Comparison of ENCODE assay signal across 10 cellular contexts in genomic region chr4:17468638-17469221, GRCh38. TPM values are rescaled to one million over a fixed set of nuclear protein-coding genes. Genes with fewer than 3 reads are reported as not detected.
DNase-seq lines count a peak whose midpoint lies in the region; ATAC-seq, FAIRE-seq and TF ChIP-seq lines count a peak whose summit lies in the region.
"Had no signal": no experiment of that assay in that cellular context is flagged by ENCODE, and none has a peak within 500 bp of the region (broad histone marks: within the 10 kb centered on the region; RNA-seq: fewer than 3 reads in every experiment).

No MANE protein-coding gene starts in this region.

- peaks cover 0 to 7% (median 0%) of the 10 kb centered on the region in 7 donors for H3K9me3 Mint-ChIP-seq in CD14-positive monocyte
- peaks cover 4% of the 10 kb centered on the region for H3K9me3 Mint-ChIP-seq in mesothelial cell of epicardium
- H3K9me3 Mint-ChIP-seq in activated T-helper 17 cell treated with anti-CD3 and anti-CD28 coated beads, Interleukin-2, amount 50 U/mL, for 72 hours, result no peaks in the 10 kb centered on the region
- H3K9me3 Mint-ChIP-seq: stimulated activated naive CD8-positive, alpha-beta T cell treated with anti-CD3 and anti-CD28 coated beads, Interleukin-15, Interleukin-2, amounts not matched to agents 100 ng/mL and 50 ng/mL, for 24 hours had no signal

- intact Hi-C loops in CD14-positive monocyte (cut with micrococcal nuclease), result no loop called here

- TF ChIP-seq CTCF in CD14-positive monocyte (IDR thresholded peaks at IDR 0.05) (peak; percentile 72), bronchial epithelial cell (IDR thresholded peaks at IDR 0.05; ENCODE audit: insufficient read depth, low read length, severe bottlenecking) (peak; percentile 38), mesothelial cell of epicardium (IDR thresholded peaks at IDR 0.05; ENCODE audit: unreplicated experiment) (peak; percentile 95)

- DNase-seq in CD14-positive monocyte (ENCODE audit: low spot score), result no peak
- peak; percentile 10 for DNase-seq in HK-2 (ENCODE audit: unreplicated experiment)
- DNase-seq in bronchial epithelial cell (ENCODE audit: low read depth), result no peak
- DNase-seq in mesothelial cell of epicardium (ENCODE audit: low spot score in 2 of 2, unreplicated experiment in 2 of 2), result peak in 1 of 2 experiments; percentile 46
- DNase-seq: activated CD4-positive, CD25-positive, alpha-beta regulatory T cell had no signal

- no peaks in the 10 kb centered on the region for H3K36me3 Mint-ChIP-seq in CD14-positive monocyte
- H3K36me3 Mint-ChIP-seq in mesothelial cell of epicardium, result no peaks in the 10 kb centered on the region
- peaks cover 4% of the 10 kb centered on the region for H3K36me3 Mint-ChIP-seq in activated T-helper 17 cell treated with anti-CD3 and anti-CD28 coated beads, Interleukin-2, amount 50 U/mL, for 72 hours (ENCODE audit: low read depth)

- H3K4me1 Mint-ChIP-seq in CD14-positive monocyte, result no peaks in the 10 kb centered on the region
- no peaks in the 10 kb centered on the region for H3K4me1 Mint-ChIP-seq in mesothelial cell of epicardium
- H3K4me1 Mint-ChIP-seq in activated T-helper 17 cell treated with anti-CD3 and anti-CD28 coated beads, Interleukin-2, amount 50 U/mL, for 72 hours, result no peaks in the 10 kb centered on the region

- no peak for FAIRE-seq in bronchial epithelial cell (lab: Jason Lieb, UNC)

- H3K27me3 ChIP-seq in bronchial epithelial cell (ENCODE audit: control insufficient read depth, insufficient read depth, low read length), result no peaks in the 10 kb centered on the region

- H3K27me3 Mint-ChIP-seq in CD14-positive monocyte (ENCODE audit: low read depth in 3 of 3) (no peaks in the 10 kb centered on the region), mesothelial cell of epicardium (ENCODE audit: low read depth) (peaks cover 11% of the 10 kb centered on the region)
- no peaks in the 10 kb centered on the region for H3K27me3 Mint-ChIP-seq in activated T-helper 17 cell treated with anti-CD3 and anti-CD28 coated beads, Interleukin-2, amount 50 U/mL, for 72 hours
- H3K27me3 Mint-ChIP-seq: stimulated activated naive CD8-positive, alpha-beta T cell treated with anti-CD3 and anti-CD28 coated beads, Interleukin-15, Interleukin-2, amounts not matched to agents 100 ng/mL and 50 ng/mL, for 24 hours had no signal

- H3K4me3 Mint-ChIP-seq in CD14-positive monocyte, result no peak overlapping the region
- no peak overlapping the region for H3K4me3 Mint-ChIP-seq in mesothelial cell of epicardium
- no peak overlapping the region for H3K4me3 Mint-ChIP-seq in activated T-helper 17 cell treated with anti-CD3 and anti-CD28 coated beads, Interleukin-2, amount 50 U/mL, for 72 hours
- H3K4me3 Mint-ChIP-seq: stimulated activated naive CD8-positive, alpha-beta T cell treated with anti-CD3 and anti-CD28 coated beads, Interleukin-15, Interleukin-2, amounts not matched to agents 100 ng/mL and 50 ng/mL, for 24 hours had no signal

- no peak overlapping the region for H3K4me3 ChIP-seq in bronchial epithelial cell (ENCODE audit: low read depth, low read length)

- H3K36me3 ChIP-seq in bronchial epithelial cell (ENCODE audit: control insufficient read depth, insufficient read depth, low read length), result no peaks in the 10 kb centered on the region

- ATAC-seq in HG03432 (IDR thresholded peaks at IDR 0.05; ENCODE audit: unreplicated experiment), result no peak
- ATAC-seq in activated T-helper 17 cell treated with anti-CD3 and anti-CD28 coated beads, Interleukin-2, amount 50 U/mL, for 72 hours (replicated peaks), result no peak
- no peak for ATAC-seq in HG03354 (IDR thresholded peaks at IDR 0.05; ENCODE audit: poor library complexity, severe bottlenecking, unreplicated experiment)
- no peak for ATAC-seq in activated CD4-positive, CD25-positive, alpha-beta regulatory T cell treated with anti-CD3 and anti-CD28 coated beads, Interleukin-2, amount 50 U/mL, for 24 hours

- H3K27ac Mint-ChIP-seq in CD14-positive monocyte (no peak overlapping the region), mesothelial cell of epicardium (no peak overlapping the region)
- no peak overlapping the region for H3K27ac Mint-ChIP-seq in activated T-helper 17 cell treated with anti-CD3 and anti-CD28 coated beads, Interleukin-2, amount 50 U/mL, for 72 hours
- H3K27ac Mint-ChIP-seq: stimulated activated naive CD8-positive, alpha-beta T cell treated with anti-CD3 and anti-CD28 coated beads, Interleukin-15, Interleukin-2, amounts not matched to agents 100 ng/mL and 50 ng/mL, for 24 hours had no signal

RNA-seq across cellular contexts. Expression of gene QDPR, which starts 43.2 kb away (rescaled TPM):
- polyA plus RNA-seq in CD14-positive monocyte, result 10 to 100 TPM; 27.7 to 31.7 TPM
- total RNA-seq in bronchial epithelial cell (20.5 and 22.6 TPM in 2 replicates), mesothelial cell of epicardium (25.2 to 28.4 TPM (median 28.3 TPM) in 3 replicates)
- 10 to 100 TPM; 12.7 to 29.7 TPM for total RNA-seq in activated T-helper 17 cell treated with anti-CD3 and anti-CD28 coated beads, Interleukin-2, amount 50 U/mL, for 72 hours

RNA-seq across cellular contexts. Expression of gene CLRN2, which starts 46.2 kb away (rescaled TPM):
- polyA plus RNA-seq in CD14-positive monocyte, result not detected
- total RNA-seq in bronchial epithelial cell (not detected in 2 replicates), mesothelial cell of epicardium (not detected in 3 replicates)
- total RNA-seq in activated T-helper 17 cell treated with anti-CD3 and anti-CD28 coated beads, Interleukin-2, amount 50 U/mL, for 72 hours, result not detected

Comparison
In these comparisons a context has a peak if more than half of its experiments do, and no peak if none do; other contexts are left out.
1. CTCF ChIP-seq: peak in every context shown above with its lines; median percentile 95 in mesothelial cell of epicardium; 72 in CD14-positive monocyte; 38 in bronchial epithelial cell.